Comparison of ENCODE assay signal across 8 cellular contexts in genomic region chr12:118850244-118850825, GRCh38.
DNase-seq lines count a peak whose midpoint lies in the region; ATAC-seq, FAIRE-seq and TF ChIP-seq lines count a peak whose summit lies in the region.

No MANE protein-coding gene starts in this region.

- no peaks in the 10 kb centered on the region for H4K20me1 ChIP-seq in H1 (replicated peaks in 1 of 2; ENCODE audit: control insufficient read depth in 1 of 2, insufficient read depth in 2 of 2, low read length in 2 of 2)

- no peak overlapping the region for H4K91ac ChIP-seq in H1 (replicated peaks; ENCODE audit: insufficient read length, low read length)

- TF ChIP-seq POLR2A in heart left ventricle (IDR thresholded peaks at IDR 0.05) (no peak), H1 (IDR thresholded peaks at IDR 0.05; ENCODE audit: control extremely low read depth in 1 of 2, low read depth in 2 of 2, low read length in 2 of 2) (no peak), testis (IDR thresholded peaks at IDR 0.05) (no peak)

- intact Hi-C loops in heart left ventricle (cut with DNase I) (loop anchor here in 1 of 10 donors (10.0 kb wide), 1 partner anchor 446 kb away; no protein-coding TSS in a partner anchor), cardiac septum (cut with DNase I) (no loop called here), testis (cut with DNase I; ENCODE audit: low total_unique reads) (no loop called here)

- H3K4me3 ChIP-seq in heart left ventricle (no peak overlapping the region), H1 (ENCODE audit: extremely low read depth in 1 of 4, insufficient read depth in 2 of 4, low read depth in 3 of 4, low read length in 4 of 4) (no peak overlapping the region), testis (no peak overlapping the region)

- H2AK5ac ChIP-seq in H1 (ENCODE audit: low read depth, low read length): no peak overlapping the region

- CTCF ChIA-PET in H1 (lab: Charles Lee; ENCODE audit: partially characterized antibody): interaction anchor here (0.7 to 7.8 kb wide), 27 partner anchors 9 to 1251 kb away, joined by 3 to 57 read pairs (median 3); no protein-coding TSS in a partner anchor

- WGBS in heart left ventricle, 4 donors: 40 to 47% (median 43%) methylated on average over 7 of the region's 7 CpGs
- 45% methylated on average over 7 of the region's 7 CpGs; no CpG with 5 or more reads in 1 of the 2 experiments for WGBS in H1 (ENCODE audit: extremely low coverage in 1 of 2, insufficient coverage in 1 of 2, insufficient read length in 1 of 2, insufficient replicate concordance in 2 of 2, low coverage in 1 of 2, low lambda C conversion rate in 2 of 2, missing lambda C conversion rate in 1 of 2), 2 experiments
- 42 to 43% methylated on average over 7 of the region's 7 CpGs for WGBS in testis, 2 donors

- POLR2A ChIA-PET in H1 (lab: Charles Lee; ENCODE audit: partially characterized antibody): interaction anchor here (1.1 kb wide), 1 partner anchor 11 kb away, joined by 3 read pairs; no protein-coding TSS in a partner anchor

- H3K14ac ChIP-seq in H1 (ENCODE audit: insufficient read length): no peak overlapping the region

- no peak; a peak in 1 of 3 replicates for TF ChIP-seq EP300 in H1 (IDR thresholded peaks at IDR 0.05; ENCODE audit: borderline replicate concordance in 1 of 2, low read depth in 2 of 2, low read length in 2 of 2)

- H2BK12ac ChIP-seq in H1 (ENCODE audit: low read depth, low read length): no peak overlapping the region

- no peak overlapping the region for H2BK15ac ChIP-seq in H1 (ENCODE audit: low read length)

- peak; percentile 95 for FAIRE-seq in H1 (lab: Jason Lieb, UNC)

- H2BK20ac ChIP-seq in H1 (ENCODE audit: low read length): no peak overlapping the region

- no peak overlapping the region for H3K56ac ChIP-seq in H1 (replicated peaks; ENCODE audit: insufficient read length, low read depth, low read length)

- no peak overlapping the region for H3K4ac ChIP-seq in H1 (replicated peaks; ENCODE audit: insufficient read length, low read depth, low read length)

- H3K36me3 ChIP-seq in heart left ventricle (no peaks in the 10 kb centered on the region), H1 (ENCODE audit: control insufficient read depth in 2 of 4, insufficient read depth in 4 of 4, low read length in 3 of 4) (no peaks in the 10 kb centered on the region), testis (ENCODE audit: low read depth, missing control alignments) (no peaks in the 10 kb centered on the region)

- H2BK120ac ChIP-seq in H1 (replicated peaks; ENCODE audit: low read depth, low read length): no peak overlapping the region

- H3K79me2 ChIP-seq in H1 (ENCODE audit: control insufficient read depth in 1 of 2, insufficient read depth in 2 of 2, low read length in 2 of 2): no peaks in the 10 kb centered on the region

- H2BK5ac ChIP-seq in H1 (ENCODE audit: low read depth, low read length): no peak overlapping the region

- H3K27me3 ChIP-seq in heart left ventricle (peaks cover 0 to 23% (median 0%) of the 10 kb centered on the region in 9 donors), H1 (replicated peaks in 1 of 4; ENCODE audit: control insufficient read depth in 3 of 4, extremely low read depth in 1 of 4, insufficient read depth in 3 of 4, low read length in 3 of 4) (no peaks in the 10 kb centered on the region), testis (no peaks in the 10 kb centered on the region)

- no peak overlapping the region for H4K8ac ChIP-seq in H1 (ENCODE audit: extremely low read depth, insufficient read depth, low read length)

- peak in 8 of 12 donors; percentile 10 to 45 (median 32) for TF ChIP-seq CTCF in heart left ventricle (IDR thresholded peaks at IDR 0.05)
- TF ChIP-seq CTCF in H1 (IDR thresholded peaks at IDR 0.05; ENCODE audit: control extremely low read depth in 1 of 3, insufficient read depth in 1 of 3, low read depth in 1 of 3, low read length in 3 of 3): peak; percentile 68 to 98 (median 80)
- TF ChIP-seq CTCF in testis (IDR thresholded peaks at IDR 0.05): peak; percentile 35 to 60 (median 53)

- no peaks in the 10 kb centered on the region for H3K4me1 ChIP-seq in heart left ventricle
- H3K4me1 ChIP-seq in H1 (replicated peaks in 1 of 4; ENCODE audit: control insufficient read depth in 3 of 4, insufficient read depth in 4 of 4, low read length in 3 of 4): peaks cover 0 to 2% (median 0%) of the 10 kb centered on the region in 4 experiments; a peak in 1 of 7 replicates
- no peaks in the 10 kb centered on the region for H3K4me1 ChIP-seq in testis

- peak; percentile 86 to 88 for TF ChIP-seq RAD21 in H1 (IDR thresholded peaks at IDR 0.05 in 1 of 2, conservative IDR thresholded peaks at IDR 0.05 in 1 of 2; ENCODE audit: low read depth in 2 of 2, low read length in 2 of 2)

- H3K9me3 ChIP-seq in heart left ventricle (no peaks in the 10 kb centered on the region), H1 (ENCODE audit: insufficient read depth in 2 of 2, low read depth in 1 of 2, low read length in 1 of 2) (no peaks in the 10 kb centered on the region), testis (no peaks in the 10 kb centered on the region)

- no peak overlapping the region for H3K18ac ChIP-seq in H1 (ENCODE audit: extremely low read depth, low read length)

- no peak overlapping the region for H2AFZ ChIP-seq in H1 (ENCODE audit: low read length)

- ATAC-seq in heart left ventricle (no peak), HG02852 (IDR thresholded peaks at IDR 0.05; ENCODE audit: unreplicated experiment) (no peak), GM21381 (IDR thresholded peaks at IDR 0.05; ENCODE audit: unreplicated experiment) (no peak)

- no peak overlapping the region for H3K9ac ChIP-seq in H1 (replicated peaks in 1 of 4; ENCODE audit: extremely low read depth in 1 of 4, low read depth in 3 of 4, low read length in 3 of 4)

- H3K27ac ChIP-seq in heart left ventricle (no peak overlapping the region), H1 (ENCODE audit: low read depth, low read length) (no peak overlapping the region), testis (no peak overlapping the region)

- DNase-seq in heart left ventricle (no peak), cardiac septum (ENCODE audit: low spot score) (no peak), NCI-H187 (lab: John Stamatoyannopoulos, UW) (peak; percentile 61 to 63), H1 (ENCODE audit: low read depth in 1 of 2, low spot score in 2 of 2) (peak; percentile 53 to 84), testis (peak; percentile 66), GOT3 (lab: John Stamatoyannopoulos, UW) (no peak)

- no peak overlapping the region for H4K5ac ChIP-seq in H1 (ENCODE audit: insufficient read length, low read depth, low read length)

- H3K23me2 ChIP-seq in H1 (ENCODE audit: low read depth, low read length): no peaks in the 10 kb centered on the region

- no peak overlapping the region for H3K4me2 ChIP-seq in H1 (ENCODE audit: insufficient read depth in 1 of 2, low read depth in 2 of 2, low read length in 2 of 2)

- no peak overlapping the region for H3K23ac ChIP-seq in H1 (ENCODE audit: insufficient read length)

- no peaks in the 10 kb centered on the region for H3K79me1 ChIP-seq in H1 (ENCODE audit: low read depth, low read length)

TF ChIP-seq in H1, 55 proteins besides CTCF, POLR2A, EP300 and RAD21:
- TF ChIP-seq FOSL1 (IDR thresholded peaks at IDR 0.05; ENCODE audit: insufficient read depth, low read depth, low read length) (no peak), SUZ12 (IDR thresholded peaks at IDR 0.05; ENCODE audit: low read length) (no peak), TEAD4 (IDR thresholded peaks at IDR 0.05; ENCODE audit: low read depth, low read length) (peak; percentile 36; the same call in 1 of the 2 replicates), YY1 (IDR thresholded peaks at IDR 0.05; ENCODE audit: low read depth, low read length) (peak; percentile 59), JUND (IDR thresholded peaks at IDR 0.05; ENCODE audit: low read length) (peak; percentile 58; the same call in 1 of the 2 replicates), SAP30 (IDR thresholded peaks at IDR 0.05; ENCODE audit: insufficient read depth, insufficient replicate concordance, low read length) (no peak)

Comparison
In these comparisons a context has a peak if more than half of its experiments do, and no peak if none do; other contexts are left out.
1. DNase-seq: peak in NCI-H187 (2 of 2), H1 (2 of 2) and testis (single experiment); none in heart left ventricle (0 of 5), cardiac septum (single experiment) and GOT3 (single experiment).
2. Peak in every context shown above with its lines, with median percentiles within 50 percentile points of each other: CTCF ChIP-seq.